ENCODE assay signal across 15 cellular contexts in genomic region chr3:188901126-188901525, GRCh38.
DNase-seq lines count a peak whose midpoint lies in the region; ATAC-seq, FAIRE-seq and TF ChIP-seq lines count a peak whose summit lies in the region.
"Had no signal": no experiment of that assay in that cellular context is flagged by ENCODE, and none has a peak within 500 bp of the region (broad histone marks: within the 10 kb centered on the region; RNA-seq: fewer than 3 reads in every experiment).

No MANE protein-coding gene starts in this region.

- H3K4me2 ChIP-seq in mammary epithelial cell (ENCODE audit: insufficient read depth, low read depth, low read length) = peak overlapping the region; percentile 71
- H3K4me2 ChIP-seq: BLaER1, hepatocyte, PC-9 had no signal

- TF ChIP-seq CTCF in mammary epithelial cell (conservative IDR thresholded peaks at IDR 0.05 in 1 of 2, IDR thresholded peaks at IDR 0.05 in 1 of 2; ENCODE audit: extremely low read depth in 1 of 2, insufficient read depth in 1 of 2, low read depth in 1 of 2, low read length in 2 of 2) (no peak), right atrium auricular region (IDR thresholded peaks at IDR 0.05) (no peak)

- no peak overlapping the region for H3K9ac ChIP-seq in mammary epithelial cell (ENCODE audit: insufficient read depth, low read length)
- H3K9ac ChIP-seq: BLaER1 had no signal

- BruUV-seq in mammary epithelial cell (replicated peaks; lab: Mats Ljungman, UMichigan) = TSS peak; percentile 24

- ATAC-seq in HG02571 (IDR thresholded peaks at IDR 0.05; ENCODE audit: unreplicated experiment) = no peak
- ATAC-seq: activated T-cell treated with anti-CD3 and anti-CD28 coated beads, Interleukin-2, amount 50 U/mL, for 72 hours; WTC11 had no signal

- no peak for FAIRE-seq in HTR-8/SVneo (lab: Jason Lieb, UNC)

- peaks cover 31% of the 10 kb centered on the region for H3K4me1 ChIP-seq in mammary epithelial cell (ENCODE audit: insufficient read depth, low read length)
- peaks cover 0 to 20% of the 10 kb centered on the region in 2 donors for H3K4me1 ChIP-seq in right atrium auricular region
- no peaks in the 10 kb centered on the region for H3K4me1 ChIP-seq in effector memory CD4-positive, alpha-beta T cell (ENCODE audit: control insufficient read depth, insufficient read depth, low read length, poor library complexity, severe bottlenecking)
- H3K4me1 ChIP-seq: BLaER1 had no signal

- in situ Hi-C loops in mammary epithelial cell (cut with MboI; ENCODE audit: low sequenced_read_pairs in 2 of 2) = no loop called here

- H3K36me3 ChIP-seq in mammary epithelial cell (ENCODE audit: insufficient read depth, low read length) (no peaks in the 10 kb centered on the region), right atrium auricular region (no peaks in the 10 kb centered on the region)
- no peaks in the 10 kb centered on the region for H3K36me3 ChIP-seq in effector memory CD4-positive, alpha-beta T cell (ENCODE audit: control insufficient read depth, insufficient read depth, low read length)
- H3K36me3 ChIP-seq: BLaER1 had no signal

- no peaks in the 10 kb centered on the region for H4K20me1 ChIP-seq in mammary epithelial cell (ENCODE audit: insufficient read depth, low read length)
- H4K20me1 ChIP-seq: BLaER1 had no signal

- H3K9me3 ChIP-seq in mammary epithelial cell (replicated peaks; ENCODE audit: insufficient read depth, low read length) = no peaks in the 10 kb centered on the region
- no peaks in the 10 kb centered on the region for H3K9me3 ChIP-seq in right atrium auricular region
- no peaks in the 10 kb centered on the region for H3K9me3 ChIP-seq in effector memory CD4-positive, alpha-beta T cell (ENCODE audit: control insufficient read depth, low read length)
- H3K9me3 ChIP-seq: BLaER1 had no signal

- H3K79me2 ChIP-seq in mammary epithelial cell (ENCODE audit: insufficient read depth, low read length) = no peaks in the 10 kb centered on the region
- H3K79me2 ChIP-seq: hepatocyte had no signal

- 37% methylated on average over 6 of the region's 6 CpGs for WGBS in mammary epithelial cell (ENCODE audit: low coverage, missing lambda C conversion rate)

- H3K4me3 ChIP-seq in mammary epithelial cell (replicated peaks in 1 of 3; ENCODE audit: insufficient read depth in 1 of 3, low read depth in 2 of 3, low read length in 3 of 3) = peak overlapping the region in 1 of 3 experiments; percentile 6
- H3K4me3 ChIP-seq in right atrium auricular region = no peak overlapping the region
- H3K4me3 ChIP-seq in skin epidermis = no peak overlapping the region
- H3K4me3 ChIP-seq in effector memory CD4-positive, alpha-beta T cell (ENCODE audit: insufficient read depth, low read depth, low read length, poor library complexity, severe bottlenecking) = no peak overlapping the region
- H3K4me3 ChIP-seq: BLaER1, hepatocyte, PC-9 had no signal

- dilution Hi-C loops in mammary epithelial cell (cut with HindIII; ENCODE audit: low sequenced_read_pairs) = no loop called here

- peak; percentile 73 for DNase-seq in ELR (ENCODE audit: low read depth)
- peak; percentile 23 for DNase-seq in mammary epithelial cell
- no peak for DNase-seq in right atrium auricular region (ENCODE audit: low spot score)
- no peak for DNase-seq in effector memory CD4-positive, alpha-beta T cell
- DNase-seq in HTR-8/SVneo (ENCODE audit: insufficient read length, low spot score) = no peak
- DNase-seq in NCI-H1417 (lab: John Stamatoyannopoulos, UW) = no peak
- DNase-seq: activated T-cell treated with anti-CD3 and anti-CD28 coated beads, Interleukin-2, amount 50 U/mL, for 72 hours; GF-D8; NCI-H2171 had no signal

- intact Hi-C loops in mammary epithelial cell (cut with micrococcal nuclease) = loop anchor here (2.0 to 5.0 kb wide), 2 partner anchors 49 to 68 kb away; no protein-coding TSS in a partner anchor

- no peaks in the 10 kb centered on the region for H3K27me3 ChIP-seq in mammary epithelial cell (ENCODE audit: insufficient read depth, low read length)
- H3K27me3 ChIP-seq in right atrium auricular region = no peaks in the 10 kb centered on the region
- no peaks in the 10 kb centered on the region for H3K27me3 ChIP-seq in effector memory CD4-positive, alpha-beta T cell (replicated peaks; ENCODE audit: control insufficient read depth, insufficient read depth, low read length, poor library complexity, severe bottlenecking)
- H3K27me3 ChIP-seq: BLaER1, hepatocyte had no signal

- H3K27ac ChIP-seq in mammary epithelial cell (ENCODE audit: insufficient read depth, low read depth, low read length) = peak overlapping the region; percentile 92
- H3K27ac ChIP-seq in right atrium auricular region = peak overlapping the region; percentile 19 to 57
- H3K27ac ChIP-seq in skin epidermis = peak overlapping the region in 20 of 21 experiments; percentile 1 to 85 (median 66)
- no peak overlapping the region for H3K27ac ChIP-seq in effector memory CD4-positive, alpha-beta T cell (ENCODE audit: insufficient read depth, low read length, poor library complexity, severe bottlenecking)
- H3K27ac ChIP-seq: BLaER1, hepatocyte, PC-9 had no signal

- CTCF ChIA-PET in mammary epithelial cell (lab: Charles Lee; ENCODE audit: low non-redundant PET) = no interaction called here

- peak overlapping the region; percentile 85 for H2AFZ ChIP-seq in mammary epithelial cell (ENCODE audit: low read depth, low read length)
- H2AFZ ChIP-seq: hepatocyte, PC-9 had no signal

Comparison
In these comparisons a context has a peak if more than half of its experiments do, and no peak if none do; other contexts are left out.
1. DNase-seq: peak in ELR (single experiment) and mammary epithelial cell (single experiment); none in right atrium auricular region (single experiment), effector memory CD4-positive, alpha-beta T cell (0 of 3), HTR-8/SVneo (single experiment) and NCI-H1417 (0 of 3).